25 cellular contexts compared by ENCODE assay signal in genomic region chr15:68080783-68081182, GRCh38. TPM values are rescaled to one million over a fixed set of nuclear protein-coding genes. Genes with fewer than 3 reads are reported as not detected.
DNase-seq lines count a peak whose midpoint lies in the region; ATAC-seq and TF ChIP-seq lines count a peak whose summit lies in the region.
"Had no signal": no experiment of that assay in that cellular context is flagged by ENCODE, and none has a peak within 500 bp of the region (broad histone marks: within the 10 kb centered on the region; RNA-seq: fewer than 3 reads in every experiment).

No MANE protein-coding gene starts in this region.

- H3K4me1 ChIP-seq in cardiac muscle cell (ENCODE audit: low read depth) (peaks cover 37% of the 10 kb centered on the region), left ventricle myocardium inferior (peaks cover 96% of the 10 kb centered on the region)
- H3K4me1 ChIP-seq: foreskin keratinocyte had no signal

- H3K36me3 ChIP-seq in cardiac muscle cell (no peaks in the 10 kb centered on the region), left ventricle myocardium inferior (no peaks in the 10 kb centered on the region)
- H3K36me3 ChIP-seq: ovary, transverse colon had no signal

- peak overlapping the region; percentile 56 for H3K27ac ChIP-seq in cardiac muscle cell
- no peak overlapping the region for H3K27ac ChIP-seq in left ventricle myocardium inferior (replicated peaks)
- H3K27ac ChIP-seq: foreskin keratinocyte, GM23248, ovary, transverse colon had no signal

- TF ChIP-seq CTCF in cardiac muscle cell (IDR thresholded peaks at IDR 0.05; ENCODE audit: low read depth, low read length) = no peak
- TF ChIP-seq CTCF in left ventricle myocardium inferior (IDR thresholded peaks at IDR 0.05; ENCODE audit: borderline replicate concordance) = no peak

- no peaks in the 10 kb centered on the region for H3K27me3 ChIP-seq in cardiac muscle cell
- no peaks in the 10 kb centered on the region for H3K27me3 ChIP-seq in left ventricle myocardium inferior (ENCODE audit: low read depth)
- H3K27me3 ChIP-seq: foreskin keratinocyte, ovary, transverse colon had no signal

- ATAC-seq in left lobe of liver (peak; percentile 37), GM19328 (IDR thresholded peaks at IDR 0.05; ENCODE audit: unreplicated experiment) (no peak)
- peak; percentile 80 for ATAC-seq in stimulated activated naive CD8-positive, alpha-beta T cell treated with anti-CD3 and anti-CD28 coated beads, Interleukin-15, amount 100 ng/mL, for 72 hours
- ATAC-seq: CD8-positive, alpha-beta T cell; foreskin keratinocyte; sciatic nerve; T-cell had no signal

- H3K9me3 ChIP-seq in cardiac muscle cell (ENCODE audit: low read depth) (no peaks in the 10 kb centered on the region), left ventricle myocardium inferior (replicated peaks) (no peaks in the 10 kb centered on the region)
- H3K9me3 ChIP-seq: ovary, transverse colon had no signal

- no peak for DNase-seq in cardiac muscle cell (ENCODE audit: low read depth in 1 of 2, low spot score in 1 of 2)
- no peak for DNase-seq in left ventricle myocardium inferior
- peak; percentile 54 for DNase-seq in NCI-H69 (lab: John Stamatoyannopoulos, UW)
- DNase-seq in left lobe of liver (ENCODE audit: low spot score) = no peak
- DNase-seq in stimulated activated naive CD8-positive, alpha-beta T cell treated with anti-CD3 and anti-CD28 coated beads, Interleukin-15, amount 100 ng/mL, for 72 hours = no peak
- DNase-seq in Ammon's horn (ENCODE audit: low spot score) = no peak
- DNase-seq in LoVo (ENCODE audit: low spot score) = no peak
- DNase-seq: activated CD4-positive, alpha-beta T cell treated with anti-CD3 and anti-CD28 coated beads for 1 hour; activated naive CD4-positive, alpha-beta T cell treated with anti-CD3 and anti-CD28 coated beads, Interleukin-2, amount 50 U/mL, for 16 hours; CD8-positive, alpha-beta T cell; DMS153; foreskin keratinocyte; GM23248; HFFc6; immature natural killer cell; IMR-90; mesendoderm; NCI-H1436 treated with DMSO at 0.1 percent for 48 hours; NCI-H510A; ovary; stimulated activated CD4-positive, alpha-beta T cell treated with anti-CD3 and anti-CD28 coated beads, Interleukin-15, amount 100 ng/mL, for 24 hours; T-cell; transverse colon had no signal

- no peaks in the 10 kb centered on the region for H3K9me3 Mint-ChIP-seq in stimulated activated naive CD8-positive, alpha-beta T cell treated with anti-CD3 and anti-CD28 coated beads, Interleukin-15, amount 100 ng/mL, for 72 hours
- H3K9me3 Mint-ChIP-seq: CD8-positive, alpha-beta T cell; HFFc6; immature natural killer cell; T-cell had no signal

- intact Hi-C loops in left ventricle myocardium inferior (cut with micrococcal nuclease) = no loop called here

- H3K4me1 Mint-ChIP-seq in stimulated activated naive CD8-positive, alpha-beta T cell treated with anti-CD3 and anti-CD28 coated beads, Interleukin-15, amount 100 ng/mL, for 72 hours = peaks cover 85% of the 10 kb centered on the region

- no peak overlapping the region for H3K27ac Mint-ChIP-seq in stimulated activated naive CD8-positive, alpha-beta T cell treated with anti-CD3 and anti-CD28 coated beads, Interleukin-15, amount 100 ng/mL, for 72 hours
- H3K27ac Mint-ChIP-seq: CD8-positive, alpha-beta T cell; HFFc6 had no signal

- no peaks in the 10 kb centered on the region for H3K27me3 Mint-ChIP-seq in stimulated activated naive CD8-positive, alpha-beta T cell treated with anti-CD3 and anti-CD28 coated beads, Interleukin-15, amount 100 ng/mL, for 72 hours
- H3K27me3 Mint-ChIP-seq: T-cell had no signal

- H3K4me3 Mint-ChIP-seq in stimulated activated naive CD8-positive, alpha-beta T cell treated with anti-CD3 and anti-CD28 coated beads, Interleukin-15, amount 100 ng/mL, for 72 hours = peak overlapping the region in 1 of 2 donors; percentile 2
- H3K4me3 Mint-ChIP-seq: HFFc6, immature natural killer cell had no signal

- no peak overlapping the region for H3K4me3 ChIP-seq in cardiac muscle cell
- no peak overlapping the region for H3K4me3 ChIP-seq in left ventricle myocardium inferior
- H3K4me3 ChIP-seq: GM23248, ovary, transverse colon had no signal

RNA-seq across cellular contexts. Expression of gene PIAS1, which starts 26.7 kb away (rescaled TPM):
- total RNA-seq in cardiac muscle cell (13.1 and 29.0 TPM in 2 replicates), left ventricle myocardium inferior (29.9 TPM), left lobe of liver (13.2 TPM)
- 44.3 and 72.9 TPM in 2 replicates for polyA plus RNA-seq in cardiac muscle cell
